ENCODE assay signal across 18 cellular contexts in the genomic region with DNA sequence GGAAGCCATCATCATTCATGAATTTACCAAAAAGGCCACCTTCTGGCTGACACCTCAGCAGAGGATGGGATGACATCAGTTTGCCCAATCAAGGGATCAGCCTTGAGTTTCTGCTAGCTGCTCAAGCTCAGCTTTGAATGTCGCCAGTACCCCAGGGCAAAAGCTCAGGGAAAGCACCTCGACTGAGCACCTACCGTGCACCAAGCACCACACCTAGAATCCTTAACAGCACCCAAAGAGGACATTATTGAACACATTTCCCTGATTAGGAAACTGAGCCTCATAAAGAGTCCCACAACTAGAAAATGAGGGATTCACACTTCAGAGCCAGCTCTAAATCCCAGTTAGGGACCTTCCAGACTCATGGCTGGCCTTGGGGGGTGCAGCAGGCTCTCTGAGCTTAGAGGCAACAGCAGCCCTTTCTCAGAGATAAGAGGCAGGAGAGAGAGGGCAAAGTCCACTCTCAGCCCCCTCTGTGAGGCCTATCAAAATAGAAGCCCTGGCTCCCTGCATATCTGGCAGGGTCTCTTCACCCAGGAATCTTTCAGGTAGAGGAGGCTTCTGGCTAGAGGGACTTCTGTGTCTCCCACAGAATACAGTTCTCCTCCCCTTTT.
"Had no signal": no experiment of that assay in that cellular context is flagged by ENCODE, and none has a peak within 500 bp of the region (broad histone marks: within the 10 kb centered on the region; RNA-seq: fewer than 3 reads in every experiment).

No MANE protein-coding gene starts in this region.

- H3K4me3 Mint-ChIP-seq: activated CD4-positive, alpha-beta T cell treated with anti-CD3 and anti-CD28 coated beads, Interleukin-2, amount 10 ng/mL, durations not matched to agents 7 days and 5 days; activated naive CD8-positive, alpha-beta T cell; central memory CD8-positive, alpha-beta T cell; neural progenitor cell; stimulated activated naive B cell treated with anti-CD40 and anti-IgM and Interleukin-4, amounts not matched to agents 10 μg/mL and 1 μg/mL and 100 μg/mL, for 72 hours; T-helper 2 cell treated with Interferon-gamma antibody and Interleukin-4, amounts not matched to agents 5 μg/mL and 100 μg/mL, for 36 hours had no signal

- DNase-seq: activated CD4-positive, alpha-beta T cell treated with anti-CD3 and anti-CD28 coated beads, Interleukin-2, amount 10 ng/mL, durations not matched to agents 7 days and 5 days; activated CD8-positive, alpha-beta memory T cell treated with anti-CD3 and anti-CD28 coated beads for 24 hours; activated gamma-delta T cell treated with Interleukin-2 at 50 U/mL for 16 hours; amniotic stem cell; hippocampal formation; kidney; ovary; stimulated activated CD4-positive, alpha-beta T cell treated with anti-CD3 and anti-CD28 coated beads, Interleukin-2, amount 100 ng/mL, for 48 hours; stimulated activated naive B cell treated with anti-CD40 and anti-IgM and Interleukin-4, amounts not matched to agents 10 μg/mL and 1 μg/mL and 100 μg/mL, for 72 hours; tibial artery; uterus had no signal

- H3K27me3 ChIP-seq: neural progenitor cell, ovary, uterus had no signal

- H3K4me1 Mint-ChIP-seq: activated CD4-positive, alpha-beta T cell treated with anti-CD3 and anti-CD28 coated beads, Interleukin-2, amount 10 ng/mL, durations not matched to agents 7 days and 5 days; brain; central memory CD8-positive, alpha-beta T cell; stimulated activated naive B cell treated with anti-CD40 and anti-IgM and Interleukin-4, amounts not matched to agents 10 μg/mL and 1 μg/mL and 100 μg/mL, for 72 hours had no signal

- ATAC-seq: stimulated activated naive B cell treated with anti-CD40 and anti-IgM and Interleukin-4, amounts not matched to agents 10 μg/mL and 1 μg/mL and 100 μg/mL, for 72 hours had no signal

- H3K36me3 ChIP-seq: esophagus muscularis mucosa, neural progenitor cell, ovary, tibial artery, uterus had no signal

- H3K36me3 Mint-ChIP-seq: activated naive CD8-positive, alpha-beta T cell; brain; neural progenitor cell; stimulated activated naive B cell treated with anti-CD40 and anti-IgM and Interleukin-4, amounts not matched to agents 10 μg/mL and 1 μg/mL and 100 μg/mL, for 72 hours had no signal

- H3K9me3 Mint-ChIP-seq: activated CD4-positive, alpha-beta T cell treated with anti-CD3 and anti-CD28 coated beads, Interleukin-2, amount 10 ng/mL, durations not matched to agents 7 days and 5 days; brain; central memory CD8-positive, alpha-beta T cell; neural progenitor cell; stimulated activated naive B cell treated with anti-CD40 and anti-IgM and Interleukin-4, amounts not matched to agents 10 μg/mL and 1 μg/mL and 100 μg/mL, for 72 hours; T-helper 2 cell treated with Interferon-gamma antibody and Interleukin-4, amounts not matched to agents 5 μg/mL and 100 μg/mL, for 36 hours had no signal

- H3K4me1 ChIP-seq: esophagus muscularis mucosa, neural progenitor cell, tibial artery, uterus had no signal

- H3K27ac ChIP-seq: coronary artery, esophagus muscularis mucosa, neural progenitor cell, ovary, tibial artery, uterus had no signal

- H3K4me3 ChIP-seq: coronary artery, esophagus muscularis mucosa, neural progenitor cell, ovary, tibial artery, uterus had no signal

- H3K9me3 ChIP-seq: esophagus muscularis mucosa, ovary, tibial artery, uterus had no signal

- H3K27ac Mint-ChIP-seq: activated CD4-positive, alpha-beta T cell treated with anti-CD3 and anti-CD28 coated beads, Interleukin-2, amount 10 ng/mL, durations not matched to agents 7 days and 5 days; activated naive CD8-positive, alpha-beta T cell; neural progenitor cell; stimulated activated naive B cell treated with anti-CD40 and anti-IgM and Interleukin-4, amounts not matched to agents 10 μg/mL and 1 μg/mL and 100 μg/mL, for 72 hours; T-helper 2 cell treated with Interferon-gamma antibody and Interleukin-4, amounts not matched to agents 5 μg/mL and 100 μg/mL, for 36 hours had no signal
